In the genomic region with DNA sequence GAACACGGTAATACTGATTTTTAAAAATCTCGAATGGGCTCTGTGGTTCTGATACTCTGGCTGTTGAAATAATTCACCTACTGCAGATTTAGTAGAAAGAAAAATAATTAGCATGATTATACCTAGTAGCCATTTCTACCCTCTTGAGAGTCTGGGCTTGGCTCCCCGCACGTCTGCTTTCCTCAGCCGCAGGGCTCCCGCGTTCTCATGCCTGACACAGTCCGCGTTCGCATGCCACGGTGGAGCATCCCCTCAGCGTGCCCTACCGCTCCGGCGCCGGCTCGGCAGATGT, we compare ENCODE assay signal across 8 cellular contexts. TPM values are rescaled to one million over a fixed set of nuclear protein-coding genes. Genes with fewer than 3 reads are reported as not detected.
DNase-seq lines count a peak whose midpoint lies in the region; ATAC-seq, FAIRE-seq and TF ChIP-seq lines count a peak whose summit lies in the region.

No MANE protein-coding gene starts in this region.

- H3K27ac Mint-ChIP-seq in activated naive CD4-positive, alpha-beta T cell treated with anti-CD3 and anti-CD28 coated beads, Interleukin-2, amount 50 U/mL, for 24 hours: peak overlapping the region; percentile 98

- H3K79me2 ChIP-seq in GM12878 (ENCODE audit: control insufficient read depth, insufficient read depth, low read length): peaks cover 45% of the 10 kb centered on the region

- RAD21 ChIA-PET in GM12878 (lab: Charles Lee; ENCODE audit: unreplicated experiment): interaction anchor here (0.9 to 1.9 kb wide), 8 partner anchors 10 to 761 kb away, joined by 3 to 20 read pairs (median 5); partner anchors contain the start of gene SETD9

- H3K4me1 ChIP-seq in GM12878 (ENCODE audit: control insufficient read depth, insufficient read depth, low read length): no peaks in the 10 kb centered on the region
- H3K4me1 ChIP-seq in lower lobe of right lung: peaks cover 25% of the 10 kb centered on the region
- peaks cover 10 to 38% (median 24%) of the 10 kb centered on the region in 4 donors for H3K4me1 ChIP-seq in upper lobe of left lung

- no peak for FAIRE-seq in GM12878 (lab: Jason Lieb, UNC)

- H3K4me2 ChIP-seq in GM12878 (ENCODE audit: control insufficient read depth, insufficient read depth): peak overlapping the region; percentile 56

- SMC1A ChIA-PET in GM12878 (lab: Charles Lee; ENCODE audit: uncharacterized antibody, unreplicated experiment): interaction anchor here (0.9 to 1.5 kb wide), 2 partner anchors 47 to 63 kb away, joined by 3 to 4 read pairs; no protein-coding TSS in a partner anchor

- no peaks in the 10 kb centered on the region for H3K9me3 Mint-ChIP-seq in activated naive CD4-positive, alpha-beta T cell treated with anti-CD3 and anti-CD28 coated beads, Interleukin-2, amount 50 U/mL, for 24 hours

- no peaks in the 10 kb centered on the region; the same call in 1 of the 2 replicates for H4K20me1 ChIP-seq in GM12878 (ENCODE audit: control insufficient read depth, insufficient read depth)

- H3K27me3 Mint-ChIP-seq in activated naive CD4-positive, alpha-beta T cell treated with anti-CD3 and anti-CD28 coated beads, Interleukin-2, amount 50 U/mL, for 24 hours: no peaks in the 10 kb centered on the region

- H3K27ac ChIP-seq in GM12878 (ENCODE audit: control insufficient read depth, insufficient read depth) (peak overlapping the region; percentile 99), lower lobe of right lung (peak overlapping the region; percentile 98), upper lobe of left lung (peak overlapping the region; percentile 97 to 100 (median 98))

- H3K4me1 Mint-ChIP-seq in activated naive CD4-positive, alpha-beta T cell treated with anti-CD3 and anti-CD28 coated beads, Interleukin-2, amount 50 U/mL, for 24 hours: peaks cover 31% of the 10 kb centered on the region

- TF ChIP-seq EP300 in GM12878 (IDR thresholded peaks at IDR 0.05; ENCODE audit: borderline replicate concordance in 1 of 2, control insufficient read depth in 1 of 2, low read depth in 2 of 2, low read length in 2 of 2) (no peak), upper lobe of left lung (IDR thresholded peaks at IDR 0.05) (no peak)

- WGBS in GM12878 (ENCODE audit: insufficient coverage, insufficient replicate concordance, low lambda C conversion rate, missing lambda C conversion rate): 0% methylated on average over 10 of the region's 17 CpGs
- 0% methylated on average over 10 to 17 of the region's 17 CpGs for WGBS in upper lobe of left lung, 2 donors

- peak overlapping the region; percentile 94 for H3K4me3 Mint-ChIP-seq in activated naive CD4-positive, alpha-beta T cell treated with anti-CD3 and anti-CD28 coated beads, Interleukin-2, amount 50 U/mL, for 24 hours

- intact Hi-C loops in GM12878 (cut with micrococcal nuclease; ENCODE audit: unreplicated experiment): no loop called here
- intact Hi-C loops in lower lobe of right lung (cut with DNase I): no loop called here

- H3K27me3 ChIP-seq in GM12878 (replicated peaks in 1 of 2; ENCODE audit: control insufficient read depth in 2 of 2, insufficient read depth in 2 of 2, low read length in 1 of 2) (no peaks in the 10 kb centered on the region), lower lobe of right lung (ENCODE audit: low read depth) (no peaks in the 10 kb centered on the region), upper lobe of left lung (no peaks in the 10 kb centered on the region)

- no peak for TF ChIP-seq CTCF in GM12878 (IDR thresholded peaks at IDR 0.05 in 2 of 3, conservative IDR thresholded peaks at IDR 0.05 in 1 of 3; ENCODE audit: control insufficient read depth in 2 of 3, extremely low read depth in 1 of 3, insufficient read depth in 1 of 3, low read depth in 3 of 3, low read length in 3 of 3)
- TF ChIP-seq CTCF in lower lobe of right lung (IDR thresholded peaks at IDR 0.05): no peak
- no peak for TF ChIP-seq CTCF in upper lobe of left lung (IDR thresholded peaks at IDR 0.05)

- H3K9me3 ChIP-seq in GM12878 (replicated peaks; ENCODE audit: control insufficient read depth, insufficient read depth, low read length): no peaks in the 10 kb centered on the region
- H3K9me3 ChIP-seq in lower lobe of right lung: no peaks in the 10 kb centered on the region
- no peaks in the 10 kb centered on the region for H3K9me3 ChIP-seq in upper lobe of left lung

- POLR2A ChIA-PET in GM12878 (lab: Charles Lee): interaction anchor here (0.9 to 1.8 kb wide), 6 partner anchors 15 to 264 kb away, joined by 3 to 11 read pairs (median 4); partner anchors contain the start of gene SETD9

- peak overlapping the region; percentile 58 for H2AFZ ChIP-seq in GM12878 (ENCODE audit: control insufficient read depth, low read depth, low read length)

- TF ChIP-seq RAD21 in GM12878 (IDR thresholded peaks at IDR 0.05; ENCODE audit: insufficient read depth, low read depth, low read length): no peak

- in situ Hi-C loops in GM12878 (cut with MboI): loop anchor here (10.0 kb wide), 1 partner anchor 1178 kb away; the partner anchor contains the start of gene IL6ST

- H3K36me3 ChIP-seq in GM12878 (ENCODE audit: control insufficient read depth in 2 of 2, insufficient read depth in 2 of 2, low read length in 1 of 2): no peaks in the 10 kb centered on the region
- no peaks in the 10 kb centered on the region for H3K36me3 ChIP-seq in lower lobe of right lung
- no peaks in the 10 kb centered on the region for H3K36me3 ChIP-seq in upper lobe of left lung

- H3K36me3 Mint-ChIP-seq in activated naive CD4-positive, alpha-beta T cell treated with anti-CD3 and anti-CD28 coated beads, Interleukin-2, amount 50 U/mL, for 24 hours: peaks cover 19% of the 10 kb centered on the region

- H3K9ac ChIP-seq in GM12878 (ENCODE audit: control insufficient read depth, insufficient read depth, low read length): peak overlapping the region; percentile 44

- TF ChIP-seq POLR2A in GM12878 (IDR thresholded peaks at IDR 0.05; ENCODE audit: low read depth, low read length) (no peak; the same call in 1 of the 2 replicates), upper lobe of left lung (IDR thresholded peaks at IDR 0.05) (no peak)

- ATAC-seq in GM12878 (no peak), lower lobe of right lung (no peak), upper lobe of left lung (ENCODE audit: low FRiP score in 2 of 2) (no peak), GM19328 (IDR thresholded peaks at IDR 0.05; ENCODE audit: unreplicated experiment) (no peak)

- no peak for DNase-seq in activated naive CD4-positive, alpha-beta T cell treated with anti-CD3 and anti-CD28 coated beads, Interleukin-2, amount 50 U/mL, for 16 hours
- DNase-seq in GM12878 (ENCODE audit: low read depth, low spot score) (no peak), lower lobe of right lung (no peak), upper lobe of left lung (no peak), DMS79 treated with DMSO at 0.1 percent for 48 hours (lab: John Stamatoyannopoulos, UW) (no peak), NCI-H524 (lab: John Stamatoyannopoulos, UW) (no peak)

- no TSS peak for BruUV-seq in GM12878 (replicated peaks; lab: Mats Ljungman, UMichigan)

- CTCF ChIA-PET in GM12878 (lab: Yijun Ruan, JAX): no interaction called here

- H3K4me3 ChIP-seq in GM12878: peak overlapping the region; percentile 87
- H3K4me3 ChIP-seq in lower lobe of right lung: peak overlapping the region; percentile 86
- peak overlapping the region; percentile 51 to 79 (median 70) for H3K4me3 ChIP-seq in upper lobe of left lung

TF ChIP-seq in GM12878, 131 proteins besides CTCF, POLR2A, EP300 and RAD21:
- TF ChIP-seq CBX3 (IDR thresholded peaks at IDR 0.05; ENCODE audit: borderline replicate concordance, low read depth) (no peak), BHLHE40 (IDR thresholded peaks at IDR 0.05; ENCODE audit: borderline replicate concordance in 1 of 2, low read depth in 2 of 2, low read length in 1 of 2) (0 out of 4 replicates have a peak, but pooled peaks of 1 of the 2 experiments have one; percentile 1), SMAD5 (IDR thresholded peaks at IDR 0.05; ENCODE audit: low read depth) (no peak), TCF12 (IDR thresholded peaks at IDR 0.05; ENCODE audit: low read depth, low read length) (peak; percentile 76), FOXM1 (IDR thresholded peaks at IDR 0.05; ENCODE audit: low read depth, low read length) (0 out of 2 replicates have a peak, but pooled peaks have one; percentile 5), CHD1 (IDR thresholded peaks at IDR 0.05; ENCODE audit: low read depth, low read length) (0 out of 2 replicates have a peak, but pooled peaks have one; percentile 57), EZH2 (IDR thresholded peaks at IDR 0.05; ENCODE audit: borderline replicate concordance, control insufficient read depth, low read depth, low read length) (no peak), PAX8 (IDR thresholded peaks at IDR 0.05) (no peak)
TF ChIP-seq in GM12878: peak in this region for 4.

RNA-seq across cellular contexts. Expression of gene GPBP1, which starts 0.9 kb away (rescaled TPM):
- 245 and 259 TPM in 2 replicates for total RNA-seq in GM12878 (2013; cell fraction: nucleolus; rRNA removed)
- total RNA-seq in GM12878 (2014; rRNA removed) (47.0 and 61.9 TPM in 2 replicates), GM12878 (2014; rRNA removed; fragmentation: Illumina TruSeq; extraction: Trizol) (79.3 and 80.8 TPM in 2 replicates), GM12878 (2021) (52.3 and 52.7 TPM in 2 replicates), lower lobe of right lung (70.6 TPM), upper lobe of left lung (100 to 1,000 TPM in 2 of 6 donors, 10 to 100 TPM in 4; 50.0 to 131 (median 55.3) TPM)
- polyA plus RNA-seq in GM12878 (2011; ENCODE audit: low read depth): 26.9 TPM
- polyA plus RNA-seq in GM12878 (2011; rRNA removed) (96.2 and 163 TPM in 2 replicates), GM12878 (2014; fragmentation: Illumina TruSeq; extraction: Trizol) (64.6 and 82.2 TPM in 2 replicates), GM12878 (2014; fragmentation: Nextera tagmentation; extraction: Ambion mirVana) (10 to 100 TPM; 27.0 to 32.5 TPM), GM12878 (2014; rRNA removed) (35.2 and 41.9 TPM in 2 replicates), GM12878 (2016; fragmentation: Nextera tagmentation; extraction: Ambion mirVana) (10 to 100 TPM; 58.4 to 65.8 TPM)
- polyA plus RNA-seq in GM12878 (2011; cell fraction: cytosol; rRNA removed): 21.1 and 24.1 TPM in 2 replicates
- polyA plus RNA-seq in GM12878 (2011; cell fraction: nucleus; rRNA removed): 47.4 and 47.9 TPM in 2 replicates
- polyA plus RNA-seq in GM12878 (2012): 44.8 and 50.5 TPM in 2 replicates
- 36.5 and 47.3 TPM in 2 replicates for polyA minus RNA-seq in GM12878 (2011; rRNA and poly(A)+ RNA removed)
- 23.4 and 33.1 TPM in 2 replicates for polyA minus RNA-seq in GM12878 (2011; cell fraction: cytosol; rRNA and poly(A)+ RNA removed)
- 27.8 and 40.3 TPM in 2 replicates for polyA minus RNA-seq in GM12878 (2011; cell fraction: nucleus; rRNA and poly(A)+ RNA removed)
